9 cellular contexts compared by ENCODE assay signal in genomic region chr14:63276492-63277342, GRCh38. TPM values are rescaled to one million over a fixed set of nuclear protein-coding genes. Genes with fewer than 3 reads are reported as not detected.
A peak's percentile ranks its signal among the peaks of the same experiment; 100 is the strongest.
DNase-seq lines count a peak whose midpoint lies in the region; ATAC-seq and TF ChIP-seq lines count a peak whose summit lies in the region.
"Had no signal": no experiment of that assay in that cellular context is flagged by ENCODE, and none has a peak within 500 bp of the region (broad histone marks: within the 10 kb centered on the region; RNA-seq: fewer than 3 reads in every experiment).

No MANE protein-coding gene starts in this region.

- ATAC-seq in GM18505 (IDR thresholded peaks at IDR 0.05; ENCODE audit: unreplicated experiment) (peak; percentile 61), left lobe of liver (peak; percentile 91), HG02623 (IDR thresholded peaks at IDR 0.05; ENCODE audit: unreplicated experiment) (no peak)

- H3K9me3 ChIP-seq in breast epithelium, result no peaks in the 10 kb centered on the region

- no peak overlapping the region for H3K27ac ChIP-seq in HL-60 (replicated peaks)
- H3K27ac ChIP-seq in breast epithelium, result peak overlapping the region in 1 of 2 donors; percentile 10

- H3K36me3 ChIP-seq in breast epithelium, result no peaks in the 10 kb centered on the region

- no peak for TF ChIP-seq POLR2A in GM18505 (IDR thresholded peaks at IDR 0.05; ENCODE audit: borderline replicate concordance, extremely low read depth, insufficient read depth, insufficient read length)
- TF ChIP-seq POLR2A in breast epithelium (IDR thresholded peaks at IDR 0.05), result no peak

- peak; percentile 55 for TF ChIP-seq CTCF in HL-60 (IDR thresholded peaks at IDR 0.05; ENCODE audit: insufficient read depth, low read length)
- peak; percentile 75 to 87 (median 83) for TF ChIP-seq CTCF in breast epithelium (IDR thresholded peaks at IDR 0.05)

- no peaks in the 10 kb centered on the region for H3K4me1 ChIP-seq in breast epithelium

- intact Hi-C loops in breast epithelium (cut with DNase I; ENCODE audit: low total_unique reads), result loop anchor here (5.0 kb wide), 1 partner anchor 829 kb away; no protein-coding TSS in a partner anchor

- DNase-seq in AG20443 (ENCODE audit: low spot score) (peak; percentile 72), HL-60 (ENCODE audit: low read depth in 1 of 2, low spot score in 1 of 2) (no peak), NCI-H524 treated with DMSO at 0.1 percent for 48 hours (lab: John Stamatoyannopoulos, UW) (peak; percentile 39), breast epithelium (ENCODE audit: low spot score in 2 of 2) (no peak), left lobe of liver (ENCODE audit: low spot score) (no peak), OCI-M2 (lab: John Stamatoyannopoulos, UW; ENCODE audit: unreplicated experiment) (no peak)

- no peaks in the 10 kb centered on the region for H3K27me3 ChIP-seq in HL-60 (ENCODE audit: insufficient read depth, poor library complexity, severe bottlenecking)
- no peaks in the 10 kb centered on the region for H3K27me3 ChIP-seq in breast epithelium

- H3K4me3 ChIP-seq in HL-60 (replicated peaks; ENCODE audit: insufficient read depth, low read length), result no peak overlapping the region
- H3K4me3 ChIP-seq in breast epithelium, result no peak overlapping the region

RNA-seq across cellular contexts. Expression of gene GPHB5, which starts 42.0 kb away (rescaled TPM):
- total RNA-seq in breast epithelium (not detected), left lobe of liver (not detected)
- total RNA-seq: urinary bladder had no signal

Comparison
In these comparisons a context has a peak if more than half of its experiments do, and no peak if none do; other contexts are left out.
1. DNase-seq: peak in AG20443 (single experiment) and NCI-H524 treated with DMSO at 0.1 percent for 48 hours (single experiment); none in HL-60 (0 of 2), breast epithelium (0 of 2), left lobe of liver (single experiment) and OCI-M2 (single experiment).